Comparison of ENCODE assay signal across 2 cellular contexts in the genomic region with DNA sequence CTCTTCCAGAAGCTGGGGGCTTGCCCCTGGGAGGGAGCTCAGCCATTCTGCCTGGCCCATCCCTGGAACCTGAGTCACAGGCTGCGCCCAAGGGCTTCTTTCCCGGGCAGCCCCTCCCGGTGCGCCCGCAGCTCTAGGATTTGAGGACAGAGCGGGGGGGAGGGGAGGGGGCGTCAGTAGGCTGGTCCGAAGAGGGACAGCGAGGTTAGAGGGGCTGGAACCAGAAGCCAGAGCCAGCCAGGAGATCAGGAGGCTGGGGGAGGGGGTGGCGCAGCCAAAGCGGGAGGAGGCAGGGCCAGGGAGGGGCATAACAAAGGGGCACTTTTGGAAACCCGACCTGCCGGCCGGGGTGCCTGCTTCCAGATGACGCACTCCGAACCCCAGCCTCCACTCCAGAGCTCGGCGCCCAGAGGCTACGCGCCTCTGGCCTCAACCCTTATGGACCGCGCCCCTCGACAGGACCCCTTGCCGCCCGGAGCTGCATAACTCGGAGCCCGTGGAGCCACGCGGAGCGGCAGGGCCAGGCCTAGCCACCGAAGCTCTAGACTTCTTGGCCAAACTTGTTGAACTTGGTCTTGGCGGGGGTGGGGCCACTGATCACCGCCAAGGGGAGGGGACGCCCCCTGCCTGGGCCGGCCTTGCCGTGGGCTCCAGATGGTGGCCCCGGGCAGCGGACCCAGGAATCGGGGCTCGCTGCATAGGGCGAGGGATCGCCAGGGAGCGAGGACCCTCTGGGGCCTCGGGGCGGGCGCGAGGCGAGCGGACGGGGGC.
TF ChIP-seq lines count a peak whose summit lies in the region.

No MANE protein-coding gene starts in this region.

TF ChIP-seq in SK-N-SH treated with all-trans-retinoic acid at 6 μM for 48 hours, 23 proteins besides CTCF, POLR2A, EP300 and RAD21:
- TF ChIP-seq TOX (CRISPR knock-in tag; IDR thresholded peaks at IDR 0.05; ENCODE audit: borderline replicate concordance) (no peak), PPARA (CRISPR knock-in tag; IDR thresholded peaks at IDR 0.05; ENCODE audit: borderline replicate concordance) (no peak), ZC3H10 (CRISPR knock-in tag; IDR thresholded peaks at IDR 0.05) (no peak), ZNF70 (CRISPR knock-in tag; IDR thresholded peaks at IDR 0.05) (no peak), ZNF8 (CRISPR knock-in tag; IDR thresholded peaks at IDR 0.05) (no peak)
- TF ChIP-seq, protein P1, sequence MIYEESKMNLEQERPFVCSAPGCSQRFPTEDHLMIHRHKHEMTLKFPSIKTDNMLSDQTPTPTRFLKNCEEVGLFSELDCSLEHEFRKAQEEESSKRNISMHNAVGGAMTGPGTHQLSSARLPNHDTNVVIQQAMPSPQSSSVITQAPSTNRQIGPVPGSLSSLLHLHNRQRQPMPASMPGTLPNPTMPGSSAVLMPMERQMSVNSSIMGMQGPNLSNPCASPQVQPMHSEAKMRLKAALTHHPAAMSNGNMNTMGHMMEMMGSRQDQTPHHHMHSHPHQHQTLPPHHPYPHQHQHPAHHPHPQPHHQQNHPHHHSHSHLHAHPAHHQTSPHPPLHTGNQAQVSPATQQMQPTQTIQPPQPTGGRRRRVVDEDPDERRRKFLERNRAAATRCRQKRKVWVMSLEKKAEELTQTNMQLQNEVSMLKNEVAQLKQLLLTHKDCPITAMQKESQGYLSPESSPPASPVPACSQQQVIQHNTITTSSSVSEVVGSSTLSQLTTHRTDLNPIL (CRISPR knock-in tag; IDR thresholded peaks at IDR 0.05; ENCODE audit: low read depth), result no peak
- TF ChIP-seq, protein P2, sequence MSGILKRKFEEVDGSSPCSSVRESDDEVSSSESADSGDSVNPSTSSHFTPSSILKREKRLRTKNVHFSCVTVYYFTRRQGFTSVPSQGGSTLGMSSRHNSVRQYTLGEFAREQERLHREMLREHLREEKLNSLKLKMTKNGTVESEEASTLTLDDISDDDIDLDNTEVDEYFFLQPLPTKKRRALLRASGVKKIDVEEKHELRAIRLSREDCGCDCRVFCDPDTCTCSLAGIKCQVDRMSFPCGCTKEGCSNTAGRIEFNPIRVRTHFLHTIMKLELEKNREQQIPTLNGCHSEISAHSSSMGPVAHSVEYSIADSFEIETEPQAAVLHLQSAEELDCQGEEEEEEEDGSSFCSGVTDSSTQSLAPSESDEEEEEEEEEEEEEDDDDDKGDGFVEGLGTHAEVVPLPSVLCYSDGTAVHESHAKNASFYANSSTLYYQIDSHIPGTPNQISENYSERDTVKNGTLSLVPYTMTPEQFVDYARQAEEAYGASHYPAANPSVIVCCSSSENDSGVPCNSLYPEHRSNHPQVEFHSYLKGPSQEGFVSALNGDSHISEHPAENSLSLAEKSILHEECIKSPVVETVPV (CRISPR knock-in tag; IDR thresholded peaks at IDR 0.05), result no peak

TF ChIP-seq in endothelial cell of umbilical vein, 7 proteins besides CTCF, POLR2A, EP300 and RAD21:
- no peak for TF ChIP-seq JUN (IDR thresholded peaks at IDR 0.05; ENCODE audit: borderline replicate concordance, insufficient read depth, insufficient read length, low read depth)
- no peak for TF ChIP-seq FOS (IDR thresholded peaks at IDR 0.05; ENCODE audit: borderline replicate concordance, insufficient read depth, low read length)
- no peak for TF ChIP-seq POLR2AphosphoS5 (IDR thresholded peaks at IDR 0.05; ENCODE audit: insufficient read depth, low read depth, low read length)
- no peak for TF ChIP-seq MYC (IDR thresholded peaks at IDR 0.05; ENCODE audit: low read depth, low read length)
- TF ChIP-seq EZH2 (IDR thresholded peaks at IDR 0.05; ENCODE audit: borderline replicate concordance, low read depth, low read length, severe bottlenecking), result no peak
- no peak for TF ChIP-seq GATA2 (IDR thresholded peaks at IDR 0.05; ENCODE audit: insufficient read depth, insufficient read length, low read depth, low read length)
- TF ChIP-seq, protein P3, sequence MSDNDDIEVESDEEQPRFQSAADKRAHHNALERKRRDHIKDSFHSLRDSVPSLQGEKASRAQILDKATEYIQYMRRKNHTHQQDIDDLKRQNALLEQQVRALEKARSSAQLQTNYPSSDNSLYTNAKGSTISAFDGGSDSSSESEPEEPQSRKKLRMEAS (IDR thresholded peaks at IDR 0.05; ENCODE audit: insufficient read depth, insufficient read length), result no peak
